14 cellular contexts compared by ENCODE assay signal in genomic region chr11:127106142-127106541, GRCh38.
A peak's percentile ranks its signal among the peaks of the same experiment; 100 is the strongest.
DNase-seq lines count a peak whose midpoint lies in the region; ATAC-seq, FAIRE-seq and TF ChIP-seq lines count a peak whose summit lies in the region.
"Had no signal": no experiment of that assay in that cellular context is flagged by ENCODE, and none has a peak within 500 bp of the region (broad histone marks: within the 10 kb centered on the region; RNA-seq: fewer than 3 reads in every experiment).

No MANE protein-coding gene starts in this region.

- H3K36me3 ChIP-seq in GM23248 (ENCODE audit: low read depth): no peaks in the 10 kb centered on the region
- H3K36me3 ChIP-seq in H1 (ENCODE audit: control insufficient read depth in 2 of 4, insufficient read depth in 4 of 4, low read length in 3 of 4): no peaks in the 10 kb centered on the region
- H3K36me3 ChIP-seq in parathyroid adenoma (ENCODE audit: control insufficient read depth, insufficient read depth, low read length): no peaks in the 10 kb centered on the region
- H3K36me3 ChIP-seq: left ventricle myocardium inferior, spleen had no signal

- no peaks in the 10 kb centered on the region for H3K79me1 ChIP-seq in H1 (ENCODE audit: low read depth, low read length)

- H4K20me1 ChIP-seq in GM23248 (ENCODE audit: insufficient read depth) (no peaks in the 10 kb centered on the region), H1 (replicated peaks in 1 of 2; ENCODE audit: control insufficient read depth in 1 of 2, insufficient read depth in 2 of 2, low read length in 2 of 2) (no peaks in the 10 kb centered on the region)

- H3K9me2 ChIP-seq in GM23248 (ENCODE audit: insufficient read depth): no peaks in the 10 kb centered on the region

- H3K79me2 ChIP-seq in GM23248 (ENCODE audit: insufficient read depth) (no peaks in the 10 kb centered on the region), H1 (ENCODE audit: control insufficient read depth in 1 of 2, insufficient read depth in 2 of 2, low read length in 2 of 2) (no peaks in the 10 kb centered on the region), parathyroid adenoma (no peaks in the 10 kb centered on the region)

- H3K14ac ChIP-seq in H1 (ENCODE audit: insufficient read length): no peak overlapping the region

- no peak overlapping the region for H4K5ac ChIP-seq in H1 (ENCODE audit: insufficient read length, low read depth, low read length)

- WGBS in GM23248 (ENCODE audit: low coverage in 1 of 2, low lambda C conversion rate in 2 of 2, missing lambda C conversion rate in 2 of 2), 2 experiments: 3 to 5% methylated on average over 6 of the region's 6 CpGs
- WGBS in H1 (ENCODE audit: extremely low coverage in 1 of 2, insufficient coverage in 1 of 2, insufficient read length in 1 of 2, insufficient replicate concordance in 2 of 2, low coverage in 1 of 2, low lambda C conversion rate in 2 of 2, missing lambda C conversion rate in 1 of 2), 2 experiments: 73% methylated on average over 6 of the region's 6 CpGs; no CpG with 5 or more reads in 1 of the 2 experiments

- H3K9ac ChIP-seq in GM23248: no peak overlapping the region
- H3K9ac ChIP-seq in H1 (replicated peaks in 1 of 4; ENCODE audit: extremely low read depth in 1 of 4, low read depth in 3 of 4, low read length in 3 of 4): no peak overlapping the region
- H3K9ac ChIP-seq in parathyroid adenoma: no peak overlapping the region

- H3K23me2 ChIP-seq in H1 (ENCODE audit: low read depth, low read length): no peaks in the 10 kb centered on the region

- no peak for ATAC-seq in HG03045 (IDR thresholded peaks at IDR 0.05; ENCODE audit: unreplicated experiment)
- ATAC-seq: stimulated activated memory B cell treated with anti-CD40 and anti-IgM and Interleukin-4, amounts not matched to agents 10 μg/mL and 1 μg/mL and 100 μg/mL, for 72 hours had no signal

- H3F3A ChIP-seq in GM23248 (ENCODE audit: insufficient read depth): no peaks in the 10 kb centered on the region

- H3K4me3 ChIP-seq in GM23248 (no peak overlapping the region), H1 (ENCODE audit: extremely low read depth in 1 of 4, insufficient read depth in 2 of 4, low read depth in 3 of 4, low read length in 4 of 4) (no peak overlapping the region), parathyroid adenoma (ENCODE audit: low read depth, low read length) (no peak overlapping the region)
- H3K4me3 ChIP-seq: left ventricle myocardium inferior, spleen had no signal

- H3K27ac ChIP-seq in GM23248 (no peak overlapping the region), H1 (ENCODE audit: low read depth, low read length) (no peak overlapping the region), parathyroid adenoma (no peak overlapping the region)
- H3K27ac ChIP-seq: left ventricle myocardium inferior, spleen had no signal

- H3K9me3 ChIP-seq in GM23248 (ENCODE audit: low read depth): no peaks in the 10 kb centered on the region
- no peaks in the 10 kb centered on the region for H3K9me3 ChIP-seq in H1 (ENCODE audit: insufficient read depth in 2 of 2, low read depth in 1 of 2, low read length in 1 of 2)
- H3K9me3 ChIP-seq in parathyroid adenoma (ENCODE audit: control insufficient read depth, low read length): no peaks in the 10 kb centered on the region
- H3K9me3 ChIP-seq: left ventricle myocardium inferior, spleen had no signal

- peak; percentile 11 for DNase-seq in GM23248
- DNase-seq in NCI-H2029 treated with DMSO at 0.1 percent for 48 hours (lab: John Stamatoyannopoulos, UW): peak; percentile 98
- DNase-seq in H1 (ENCODE audit: low read depth in 1 of 2, low spot score in 2 of 2): no peak
- no peak for DNase-seq in HUDEP-2 (lab: John Stamatoyannopoulos, UW; ENCODE audit: unreplicated experiment in 76 of 76)
- DNase-seq in Ammon's horn (ENCODE audit: low spot score): no peak
- DNase-seq in cerebellar cortex (ENCODE audit: low spot score): no peak
- DNase-seq: activated gamma-delta T cell, GDM1, left ventricle myocardium inferior, NCI-H1048, spleen had no signal

- CTCF ChIA-PET in H1 (lab: Charles Lee; ENCODE audit: partially characterized antibody): interaction anchor here (0.9 to 1.5 kb wide), 4 partner anchors 22 to 149 kb away, joined by 3 to 5 read pairs (median 4); no protein-coding TSS in a partner anchor

- H3K4me1 ChIP-seq in GM23248 (ENCODE audit: insufficient read depth): no peaks in the 10 kb centered on the region
- H3K4me1 ChIP-seq in H1 (replicated peaks in 1 of 4; ENCODE audit: control insufficient read depth in 3 of 4, insufficient read depth in 4 of 4, low read length in 3 of 4): peaks cover 0 to 23% (median 17%) of the 10 kb centered on the region in 4 experiments
- H3K4me1 ChIP-seq in parathyroid adenoma: no peaks in the 10 kb centered on the region
- H3K4me1 ChIP-seq: left ventricle myocardium inferior, spleen had no signal

- no peak overlapping the region for H3K18ac ChIP-seq in H1 (ENCODE audit: extremely low read depth, low read length)

- TF ChIP-seq POLR2A in H1 (IDR thresholded peaks at IDR 0.05; ENCODE audit: control extremely low read depth in 1 of 2, low read depth in 2 of 2, low read length in 2 of 2): no peak

- no peak overlapping the region for H2AK5ac ChIP-seq in H1 (ENCODE audit: low read depth, low read length)

- H4K91ac ChIP-seq in H1 (replicated peaks; ENCODE audit: insufficient read length, low read length): peak overlapping the region; percentile 46

- H4K8ac ChIP-seq in H1 (ENCODE audit: extremely low read depth, insufficient read depth, low read length): no peak overlapping the region

- no peak for TF ChIP-seq EP300 in H1 (IDR thresholded peaks at IDR 0.05; ENCODE audit: borderline replicate concordance in 1 of 2, low read depth in 2 of 2, low read length in 2 of 2)

- no peak overlapping the region for H2BK20ac ChIP-seq in H1 (ENCODE audit: low read length)

- H2AFZ ChIP-seq in GM23248: no peak overlapping the region
- 0 out of 2 replicates have a peak overlapping the region, but pooled peaks have one; percentile 49 for H2AFZ ChIP-seq in H1 (ENCODE audit: low read length)
- peak overlapping the region; percentile 19 for H2AFZ ChIP-seq in parathyroid adenoma

- no peak for FAIRE-seq in H1 (lab: Jason Lieb, UNC)

- 0 out of 2 replicates have a peak overlapping the region, but pooled peaks have one; percentile 6 for H2BK15ac ChIP-seq in H1 (ENCODE audit: low read length)

- H2BK12ac ChIP-seq in H1 (ENCODE audit: low read depth, low read length): no peak overlapping the region; the same call in 1 of the 2 replicates

- H3K23ac ChIP-seq in H1 (ENCODE audit: insufficient read length): no peak overlapping the region

- in situ Hi-C loops in GM23248 (cut with MboI): no loop called here

- no peak overlapping the region for H3K56ac ChIP-seq in H1 (replicated peaks; ENCODE audit: insufficient read length, low read depth, low read length)

- no peak for TF ChIP-seq CTCF in H1 (IDR thresholded peaks at IDR 0.05; ENCODE audit: control extremely low read depth in 1 of 3, insufficient read depth in 1 of 3, low read depth in 1 of 3, low read length in 3 of 3)
- TF ChIP-seq CTCF in parathyroid adenoma (IDR thresholded peaks at IDR 0.05): no peak

- peak overlapping the region; percentile 24 for H2BK120ac ChIP-seq in H1 (replicated peaks; ENCODE audit: low read depth, low read length)

- no peak overlapping the region for H3K4ac ChIP-seq in H1 (replicated peaks; ENCODE audit: insufficient read length, low read depth, low read length)

- H3K27me3 ChIP-seq in GM23248 (replicated peaks; ENCODE audit: insufficient read depth): peaks cover 89% of the 10 kb centered on the region
- no peaks in the 10 kb centered on the region for H3K27me3 ChIP-seq in H1 (replicated peaks in 1 of 4; ENCODE audit: control insufficient read depth in 3 of 4, extremely low read depth in 1 of 4, insufficient read depth in 3 of 4, low read length in 3 of 4)
- H3K27me3 ChIP-seq in parathyroid adenoma (ENCODE audit: control insufficient read depth, insufficient read depth, low read length): no peaks in the 10 kb centered on the region

- H3K4me2 ChIP-seq in GM23248 (ENCODE audit: unreplicated experiment): no peak overlapping the region
- peak overlapping the region; percentile 23 to 42; a peak in 1 of 4 replicates for H3K4me2 ChIP-seq in H1 (ENCODE audit: insufficient read depth in 1 of 2, low read depth in 2 of 2, low read length in 2 of 2)
- H3K4me2 ChIP-seq in parathyroid adenoma (ENCODE audit: low read length): peak overlapping the region; percentile 26

- TF ChIP-seq RAD21 in H1 (IDR thresholded peaks at IDR 0.05 in 1 of 2, conservative IDR thresholded peaks at IDR 0.05 in 1 of 2; ENCODE audit: low read depth in 2 of 2, low read length in 2 of 2): no peak

- POLR2A ChIA-PET in H1 (lab: Charles Lee; ENCODE audit: partially characterized antibody): no interaction called here

- no peak overlapping the region for H2BK5ac ChIP-seq in H1 (ENCODE audit: low read depth, low read length)

TF ChIP-seq in H1, 55 proteins besides CTCF, POLR2A, EP300 and RAD21:
- TF ChIP-seq KDM4A (IDR thresholded peaks at IDR 0.05; ENCODE audit: low read depth, low read length, severe bottlenecking) (no peak), TBP (IDR thresholded peaks at IDR 0.05; ENCODE audit: low read depth, low read length) (no peak), SP1 (IDR thresholded peaks at IDR 0.05; ENCODE audit: low read depth, low read length) (peak; percentile 80), EGR1 (IDR thresholded peaks at IDR 0.05; ENCODE audit: borderline replicate concordance, low read depth, low read length) (no peak), NRF1 (IDR thresholded peaks at IDR 0.05; ENCODE audit: low read depth, low read length) (no peak), YY1 (IDR thresholded peaks at IDR 0.05; ENCODE audit: low read depth, low read length) (no peak), TCF12 (IDR thresholded peaks at IDR 0.05; ENCODE audit: low read depth, low read length) (no peak)

Comparison
In these comparisons a context has a peak if more than half of its experiments do, and no peak if none do; other contexts are left out.
1. DNase-seq: peak in GM23248 (single experiment) and NCI-H2029 treated with DMSO at 0.1 percent for 48 hours (single experiment); none in H1 (0 of 2), HUDEP-2 (0 of 76), Ammon's horn (single experiment) and cerebellar cortex (single experiment).